17 cellular contexts compared by ENCODE assay signal in the genomic region with DNA sequence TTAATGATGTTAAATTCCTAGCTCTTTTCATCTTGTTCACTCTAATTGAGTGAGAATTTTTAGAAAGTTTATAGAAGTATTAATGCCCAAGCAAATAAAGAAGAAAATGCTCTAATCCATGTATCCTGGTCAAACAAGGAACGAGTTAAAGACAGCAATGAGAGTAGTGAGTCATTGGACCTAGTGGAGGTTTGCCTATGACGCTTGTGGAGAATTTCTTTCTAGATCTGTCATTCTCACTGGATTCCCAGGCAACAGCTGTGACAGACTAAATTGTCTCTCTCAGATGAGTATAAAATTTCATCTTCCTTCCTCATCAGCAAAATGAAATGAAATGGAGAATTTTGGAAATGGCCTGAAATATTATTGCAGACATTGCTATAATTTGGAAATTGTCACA.
A peak's percentile ranks its signal among the peaks of the same experiment; 100 is the strongest.
DNase-seq lines count a peak whose midpoint lies in the region; ATAC-seq and TF ChIP-seq lines count a peak whose summit lies in the region.
"Had no signal": no experiment of that assay in that cellular context is flagged by ENCODE, and none has a peak within 500 bp of the region (broad histone marks: within the 10 kb centered on the region; RNA-seq: fewer than 3 reads in every experiment).

No MANE protein-coding gene starts in this region.

- H3K27me3 ChIP-seq in PC-3 (ENCODE audit: low read length) = 0 out of 2 replicates have a peak, but pooled peaks cover 1% of the 10 kb centered on the region
- H3K27me3 ChIP-seq: BLaER1 treated with 17β-estradiol and CSF1 and Interleukin-3, amounts not matched to agents 10 nM and 100 nM had no signal

- BruUV-seq in PC-3 (replicated peaks; lab: Mats Ljungman, UMichigan) = no TSS peak

- no peak overlapping the region for H3K4me2 ChIP-seq in PC-3 (ENCODE audit: low read length)
- H3K4me2 ChIP-seq: BLaER1 treated with 17β-estradiol and CSF1 and Interleukin-3, amounts not matched to agents 10 nM and 100 nM had no signal

- no peak overlapping the region for H3K9ac ChIP-seq in PC-3 (ENCODE audit: low read length)
- H3K9ac ChIP-seq: BLaER1 treated with 17β-estradiol and CSF1 and Interleukin-3, amounts not matched to agents 10 nM and 100 nM had no signal

- H3K4me3 ChIP-seq in PC-3 (ENCODE audit: low read length) = no peak overlapping the region
- H3K4me3 ChIP-seq: BLaER1 treated with 17β-estradiol and CSF1 and Interleukin-3, amounts not matched to agents 10 nM and 100 nM had no signal

- H4K20me1 ChIP-seq in PC-3 (ENCODE audit: low read length) = no peaks in the 10 kb centered on the region
- H4K20me1 ChIP-seq: BLaER1 treated with 17β-estradiol and CSF1 and Interleukin-3, amounts not matched to agents 10 nM and 100 nM had no signal

- H3K27ac ChIP-seq in PC-3 (ENCODE audit: low read length) = no peak overlapping the region
- H3K27ac ChIP-seq: BLaER1 treated with 17β-estradiol and CSF1 and Interleukin-3, amounts not matched to agents 10 nM and 100 nM had no signal

- no peak overlapping the region for H3K4me3 Mint-ChIP-seq in stimulated activated naive B cell treated with anti-CD40 and anti-IgM and Interleukin-4, amounts not matched to agents 10 μg/mL and 1 μg/mL and 100 μg/mL, for 72 hours
- H3K4me3 Mint-ChIP-seq: H9 had no signal

- H3K36me3 Mint-ChIP-seq in stimulated activated naive B cell treated with anti-CD40 and anti-IgM and Interleukin-4, amounts not matched to agents 10 μg/mL and 1 μg/mL and 100 μg/mL, for 72 hours = peaks cover 6 to 36% of the 10 kb centered on the region in 2 donors
- H3K36me3 Mint-ChIP-seq in activated naive CD4-positive, alpha-beta T cell treated with anti-CD3 and anti-CD28 coated beads, Interleukin-2, amount 50 U/mL, for 72 hours = no peaks in the 10 kb centered on the region

- CTCF ChIA-PET in PC-3 (lab: Charles Lee) = no interaction called here

- H3K9me2 ChIP-seq in PC-3 (replicated peaks; ENCODE audit: low read length) = no peaks in the 10 kb centered on the region

- H3K36me3 ChIP-seq in PC-3 (ENCODE audit: low read depth, low read length) = no peaks in the 10 kb centered on the region
- H3K36me3 ChIP-seq: BLaER1 treated with 17β-estradiol and CSF1 and Interleukin-3, amounts not matched to agents 10 nM and 100 nM had no signal

- no peaks in the 10 kb centered on the region for H3K79me2 ChIP-seq in PC-3 (ENCODE audit: low read length)

- no peaks in the 10 kb centered on the region for H3F3A ChIP-seq in PC-3 (ENCODE audit: low read length, unreplicated experiment)

- intact Hi-C loops in PC-3 (cut with micrococcal nuclease) = no loop called here

- H2AFZ ChIP-seq in PC-3 (ENCODE audit: low read length) = no peak overlapping the region

- no peak for TF ChIP-seq CTCF in PC-3 (conservative IDR thresholded peaks at IDR 0.05; ENCODE audit: low read depth, low read length)

- peak overlapping the region; percentile 20 for H3K27ac Mint-ChIP-seq in stimulated activated naive B cell treated with anti-CD40 and anti-IgM and Interleukin-4, amounts not matched to agents 10 μg/mL and 1 μg/mL and 100 μg/mL, for 72 hours
- no peak overlapping the region for H3K27ac Mint-ChIP-seq in activated naive CD4-positive, alpha-beta T cell treated with anti-CD3 and anti-CD28 coated beads, Interleukin-2, amount 50 U/mL, for 72 hours

- no peaks in the 10 kb centered on the region for H3K27me3 Mint-ChIP-seq in stimulated activated naive B cell treated with anti-CD40 and anti-IgM and Interleukin-4, amounts not matched to agents 10 μg/mL and 1 μg/mL and 100 μg/mL, for 72 hours

- POLR2A ChIA-PET in PC-3 (lab: Charles Lee; ENCODE audit: unreplicated experiment) = no interaction called here

- peaks cover 2 to 8% of the 10 kb centered on the region in 2 donors for H3K9me3 Mint-ChIP-seq in stimulated activated naive B cell treated with anti-CD40 and anti-IgM and Interleukin-4, amounts not matched to agents 10 μg/mL and 1 μg/mL and 100 μg/mL, for 72 hours
- H3K9me3 Mint-ChIP-seq in activated naive CD4-positive, alpha-beta T cell treated with anti-CD3 and anti-CD28 coated beads, Interleukin-2, amount 50 U/mL, for 72 hours = no peaks in the 10 kb centered on the region

- DNase-seq in EH (ENCODE audit: low read depth) (peak; percentile 3), PC-3 (peak; percentile 4), fibroblast of peridontal ligament (ENCODE audit: extremely low read depth) (peak; percentile 45)
- no peak for DNase-seq in stimulated activated naive B cell treated with anti-CD40 and anti-IgM and Interleukin-4, amounts not matched to agents 10 μg/mL and 1 μg/mL and 100 μg/mL, for 72 hours
- DNase-seq in activated naive CD4-positive, alpha-beta T cell treated with anti-CD3 and anti-CD28 coated beads, Interleukin-2, amount 50 U/mL, for 72 hours (ENCODE audit: low spot score in 2 of 2) = no peak
- DNase-seq in activated effector memory CD4-positive, alpha-beta T cell treated with anti-CD3 and anti-CD28 coated beads, Interleukin-2, amount 50 U/mL, for 16 hours = no peak
- DNase-seq: DMS 273 treated with DMSO at 0.1 percent for 48 hours, H9, IMR-90, Kasumi-1, MV-4-11, NCI-H1417 treated with DMSO at 0.1 percent for 48 hours, NCI-H2029, NCI-H510A, SIG-M5 had no signal

- H3K9me3 ChIP-seq in PC-3 (ENCODE audit: low read length) = no peaks in the 10 kb centered on the region
- H3K9me3 ChIP-seq: BLaER1 treated with 17β-estradiol and CSF1 and Interleukin-3, amounts not matched to agents 10 nM and 100 nM had no signal

- no peaks in the 10 kb centered on the region for H3K4me1 ChIP-seq in PC-3 (ENCODE audit: insufficient read depth, low read length)
- H3K4me1 ChIP-seq: BLaER1 treated with 17β-estradiol and CSF1 and Interleukin-3, amounts not matched to agents 10 nM and 100 nM had no signal

- H3K4me1 Mint-ChIP-seq in stimulated activated naive B cell treated with anti-CD40 and anti-IgM and Interleukin-4, amounts not matched to agents 10 μg/mL and 1 μg/mL and 100 μg/mL, for 72 hours = peaks cover 13 to 29% of the 10 kb centered on the region in 2 donors

- no peak for ATAC-seq in PC-3
- ATAC-seq in stimulated activated naive B cell treated with anti-CD40 and anti-IgM and Interleukin-4, amounts not matched to agents 10 μg/mL and 1 μg/mL and 100 μg/mL, for 72 hours (replicated peaks) = no peak
- ATAC-seq in GM21526 (IDR thresholded peaks at IDR 0.05; ENCODE audit: low FRiP score, unreplicated experiment) = no peak
- no peak for ATAC-seq in activated naive CD4-positive, alpha-beta T cell treated with anti-CD3 and anti-CD28 coated beads, Interleukin-2, amount 50 U/mL, for 72 hours

Comparison
In these comparisons a context has a peak if more than half of its experiments do, and no peak if none do; other contexts are left out.
1. DNase-seq: peak in EH (single experiment), PC-3 (single experiment) and fibroblast of peridontal ligament (single experiment); none in stimulated activated naive B cell treated with anti-CD40 and anti-IgM and Interleukin-4, amounts not matched to agents 10 μg/mL and 1 μg/mL and 100 μg/mL, for 72 hours (single experiment), activated naive CD4-positive, alpha-beta T cell treated with anti-CD3 and anti-CD28 coated beads, Interleukin-2, amount 50 U/mL, for 72 hours (0 of 2) and activated effector memory CD4-positive, alpha-beta T cell treated with anti-CD3 and anti-CD28 coated beads, Interleukin-2, amount 50 U/mL, for 16 hours (single experiment).